Comparison of ENCODE assay signal across 1 cellular context in the genomic region with DNA sequence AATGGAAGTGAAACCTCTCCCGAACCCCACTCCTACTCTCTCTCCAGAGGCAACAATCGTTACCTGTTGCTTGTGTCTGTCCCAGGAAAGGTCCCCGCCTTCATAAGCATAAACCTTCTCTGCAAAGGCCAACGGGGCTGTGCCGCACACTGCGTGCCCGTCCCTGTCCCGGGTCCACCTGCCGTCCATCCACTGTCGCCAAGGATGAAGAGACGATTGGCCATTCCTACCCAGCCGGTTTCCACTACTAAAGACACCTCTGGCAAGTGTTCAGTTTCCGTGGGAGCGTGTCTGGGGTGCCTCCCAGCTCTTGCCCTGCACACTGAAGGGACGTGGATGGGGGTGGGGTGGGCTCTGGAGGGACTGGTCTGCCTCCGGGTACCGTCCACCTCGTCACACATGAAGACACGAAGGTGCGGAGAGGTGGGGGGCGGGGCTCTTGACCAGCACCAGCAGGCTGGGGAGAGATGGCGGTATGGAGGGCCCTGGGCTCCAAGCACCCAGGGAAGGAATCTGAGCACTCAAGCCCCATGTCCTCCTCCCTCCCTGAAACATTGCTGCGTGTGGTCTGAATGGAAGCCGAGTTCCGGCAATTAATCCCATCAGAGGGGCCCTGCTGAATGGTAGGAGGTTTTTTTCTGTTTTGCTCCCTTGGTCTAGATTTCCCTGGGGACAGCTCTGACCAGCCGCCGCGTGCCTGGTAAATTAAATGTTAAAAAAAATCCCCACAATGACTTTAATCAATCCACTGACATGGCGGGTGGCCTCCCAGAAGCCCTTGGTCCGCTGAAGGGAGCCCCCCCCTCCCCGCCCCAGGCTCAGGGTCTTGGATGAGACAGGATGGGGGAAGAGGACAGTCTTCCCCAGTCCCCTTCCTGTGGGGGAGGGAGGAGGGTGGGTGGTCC.
TF ChIP-seq lines count a peak whose summit lies in the region.

No MANE protein-coding gene starts in this region.

TF ChIP-seq in GM23338, 12 proteins besides CTCF, POLR2A, EP300 and RAD21 (continued from another document):
- TF ChIP-seq ZNF462 (CRISPR knock-in tag; IDR thresholded peaks at IDR 0.05) = no peak
- TF ChIP-seq REST (IDR thresholded peaks at IDR 0.05; ENCODE audit: unreplicated experiment) = no peak
- no peak for TF ChIP-seq POLR2AphosphoS5 (IDR thresholded peaks at IDR 0.05; ENCODE audit: low read depth)
- TF ChIP-seq STAT1 (IDR thresholded peaks at IDR 0.05; ENCODE audit: unreplicated experiment) = no peak
- TF ChIP-seq EZH2 (IDR thresholded peaks at IDR 0.05; ENCODE audit: low read depth, unreplicated experiment) = no peak
- no peak for TF ChIP-seq ETS1 (IDR thresholded peaks at IDR 0.05)
